ENCODE assay signal across 7 cellular contexts in the genomic region with DNA sequence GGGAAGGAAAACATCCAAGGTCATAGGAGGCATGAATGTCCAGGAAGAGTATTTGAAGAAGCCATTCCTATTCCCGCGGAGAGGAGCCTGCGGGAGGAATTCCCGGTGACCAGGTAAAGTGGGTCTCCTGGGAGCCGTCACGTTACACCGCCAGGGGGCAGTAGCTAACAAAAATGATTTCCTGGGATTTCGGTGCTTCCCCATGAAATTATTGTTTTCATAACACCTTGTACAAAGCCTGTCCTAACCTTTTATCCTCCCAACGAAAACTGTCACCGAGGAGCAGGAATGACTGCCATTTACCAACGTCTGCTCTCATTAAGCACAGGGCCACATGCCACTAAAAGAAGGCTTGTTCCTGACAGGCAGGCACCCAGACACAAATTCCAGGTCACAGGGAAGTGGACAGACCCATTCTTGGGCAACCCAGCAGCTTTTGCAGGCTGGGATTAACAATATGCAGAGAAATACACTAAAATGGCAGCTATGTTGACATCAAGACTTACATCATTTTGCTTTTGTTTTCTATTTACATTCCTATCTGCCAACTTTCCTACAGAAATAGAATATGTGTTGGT. TPM values are rescaled to one million over a fixed set of nuclear protein-coding genes. Genes with fewer than 3 reads are reported as not detected.
DNase-seq lines count a peak whose midpoint lies in the region; ATAC-seq and TF ChIP-seq lines count a peak whose summit lies in the region.

No MANE protein-coding gene starts in this region.

- H3K4me3 ChIP-seq in SU-DHL-6 (ENCODE audit: insufficient read depth, low read length, poor library complexity, severe bottlenecking) (no peak overlapping the region), retinal pigment epithelial cell (ENCODE audit: low read length) (no peak overlapping the region)

- no peak overlapping the region for H3K27ac Mint-ChIP-seq in activated T-helper 1 cell treated with anti-CD3 and anti-CD28 coated beads, Interleukin-12 subunit alpha, Interleukin-12 subunit beta, Interleukin-2, Interleukin-4 antibody, amounts not matched to agents 30 ng/mL and 10 ng/mL and 1 ng/mL, durations not matched to agents 14 hours and 24 hours and 36 hours

- ATAC-seq in Right ventricle myocardium superior (ENCODE audit: poor library complexity) (peak; percentile 71), GM21381 (IDR thresholded peaks at IDR 0.05; ENCODE audit: unreplicated experiment) (no peak)

- DNase-seq in HCEC 1CT (peak; percentile 26), Right ventricle myocardium superior (peak; percentile 63), retinal pigment epithelial cell (ENCODE audit: low read depth) (no peak), NCI-H146 (lab: John Stamatoyannopoulos, UW) (no peak)
- DNase-seq in activated T-helper 1 cell treated with anti-CD3 and anti-CD28 coated beads, Interleukin-12 subunit alpha, Interleukin-12 subunit beta, Interleukin-2, Interleukin-4 antibody, amounts not matched to agents 30 ng/mL and 10 ng/mL and 1 ng/mL, durations not matched to agents 14 hours and 24 hours and 36 hours (ENCODE audit: low spot score): no peak

- TF ChIP-seq CTCF in SU-DHL-6 (IDR thresholded peaks at IDR 0.05; ENCODE audit: insufficient read depth, low read length, poor library complexity, severe bottlenecking): peak; percentile 62
- TF ChIP-seq CTCF in retinal pigment epithelial cell (conservative IDR thresholded peaks at IDR 0.05; ENCODE audit: low read depth, low read length): peak; percentile 83

- no peaks in the 10 kb centered on the region for H4K20me1 ChIP-seq in SU-DHL-6 (ENCODE audit: low read depth, low read length)

- H3K9me2 ChIP-seq in SU-DHL-6 (replicated peaks; ENCODE audit: insufficient read depth, low read length): no peaks in the 10 kb centered on the region

- H3F3A ChIP-seq in SU-DHL-6 (ENCODE audit: insufficient read depth): no peaks in the 10 kb centered on the region

- H3K9me3 ChIP-seq in SU-DHL-6 (ENCODE audit: insufficient read depth, low read length): no peaks in the 10 kb centered on the region

- H3K9ac ChIP-seq in SU-DHL-6 (ENCODE audit: low read length): no peak overlapping the region

- no peaks in the 10 kb centered on the region for H3K79me2 ChIP-seq in SU-DHL-6 (ENCODE audit: insufficient read depth, low read length)

- peaks cover 6% of the 10 kb centered on the region for H3K4me1 Mint-ChIP-seq in activated T-helper 1 cell treated with anti-CD3 and anti-CD28 coated beads, Interleukin-12 subunit alpha, Interleukin-12 subunit beta, Interleukin-2, Interleukin-4 antibody, amounts not matched to agents 30 ng/mL and 10 ng/mL and 1 ng/mL, durations not matched to agents 14 hours and 24 hours and 36 hours (ENCODE audit: low read depth)

- H3K36me3 Mint-ChIP-seq in activated T-helper 1 cell treated with anti-CD3 and anti-CD28 coated beads, Interleukin-12 subunit alpha, Interleukin-12 subunit beta, Interleukin-2, Interleukin-4 antibody, amounts not matched to agents 30 ng/mL and 10 ng/mL and 1 ng/mL, durations not matched to agents 14 hours and 24 hours and 36 hours (ENCODE audit: low read depth): no peaks in the 10 kb centered on the region

- no peak overlapping the region for H2AFZ ChIP-seq in SU-DHL-6 (ENCODE audit: low read depth, low read length, severe bottlenecking)

- no peak overlapping the region for H3K4me3 Mint-ChIP-seq in activated T-helper 1 cell treated with anti-CD3 and anti-CD28 coated beads, Interleukin-12 subunit alpha, Interleukin-12 subunit beta, Interleukin-2, Interleukin-4 antibody, amounts not matched to agents 30 ng/mL and 10 ng/mL and 1 ng/mL, durations not matched to agents 14 hours and 24 hours and 36 hours

- H3K27me3 ChIP-seq in SU-DHL-6 (ENCODE audit: low read length): no peaks in the 10 kb centered on the region

- H3K9me3 Mint-ChIP-seq in activated T-helper 1 cell treated with anti-CD3 and anti-CD28 coated beads, Interleukin-12 subunit alpha, Interleukin-12 subunit beta, Interleukin-2, Interleukin-4 antibody, amounts not matched to agents 30 ng/mL and 10 ng/mL and 1 ng/mL, durations not matched to agents 14 hours and 24 hours and 36 hours: no peaks in the 10 kb centered on the region

- no peaks in the 10 kb centered on the region for H3K36me3 ChIP-seq in SU-DHL-6 (ENCODE audit: low read length)

- intact Hi-C loops in Right ventricle myocardium superior (cut with DNase I): loop anchor here (2.0 to 10.0 kb wide), 3 partner anchors 40 to 360 kb away; no protein-coding TSS in a partner anchor
- intact Hi-C loops in activated T-helper 1 cell treated with anti-CD3 and anti-CD28 coated beads, Interleukin-12 subunit alpha, Interleukin-12 subunit beta, Interleukin-2, Interleukin-4 antibody, amounts not matched to agents 30 ng/mL and 10 ng/mL and 1 ng/mL, durations not matched to agents 14 hours and 24 hours and 36 hours (cut with micrococcal nuclease): loop anchor here (5.0 kb wide), 1 partner anchor 43 kb away; a partner anchor contains a TSS

- H3K4me2 ChIP-seq in SU-DHL-6 (ENCODE audit: low read depth, low read length, poor library complexity, severe bottlenecking): no peak overlapping the region

- no peak overlapping the region for H3K27ac ChIP-seq in SU-DHL-6 (ENCODE audit: low read depth, low read length)

- peaks cover 5% of the 10 kb centered on the region for H3K27me3 Mint-ChIP-seq in activated T-helper 1 cell treated with anti-CD3 and anti-CD28 coated beads, Interleukin-12 subunit alpha, Interleukin-12 subunit beta, Interleukin-2, Interleukin-4 antibody, amounts not matched to agents 30 ng/mL and 10 ng/mL and 1 ng/mL, durations not matched to agents 14 hours and 24 hours and 36 hours (ENCODE audit: insufficient read depth)

RNA-seq across cellular contexts. Expression of a gene that starts 41.2 kb away (rescaled TPM):
- total RNA-seq in Right ventricle myocardium superior: 142 TPM
- 1.5 and 2.5 TPM in 2 replicates for total RNA-seq in activated T-helper 1 cell treated with anti-CD3 and anti-CD28 coated beads, Interleukin-12 subunit alpha, Interleukin-12 subunit beta, Interleukin-2, Interleukin-4 antibody, amounts not matched to agents 30 ng/mL and 10 ng/mL and 1 ng/mL, durations not matched to agents 14 hours and 24 hours and 36 hours

Comparison
In these comparisons a context has a peak if more than half of its experiments do, and no peak if none do; other contexts are left out.
1. DNase-seq: peak in HCEC 1CT (single experiment) and Right ventricle myocardium superior (single experiment); none in retinal pigment epithelial cell (single experiment), activated T-helper 1 cell treated with anti-CD3 and anti-CD28 coated beads, Interleukin-12 subunit alpha, Interleukin-12 subunit beta, Interleukin-2, Interleukin-4 antibody, amounts not matched to agents 30 ng/mL and 10 ng/mL and 1 ng/mL, durations not matched to agents 14 hours and 24 hours and 36 hours (single experiment) and NCI-H146 (single experiment).
2. RNA of a gene that starts 41.2 kb away (total RNA-seq): 142 TPM in Right ventricle myocardium superior (single experiment); 1.5 to 2.5 TPM in activated T-helper 1 cell treated with anti-CD3 and anti-CD28 coated beads, Interleukin-12 subunit alpha, Interleukin-12 subunit beta, Interleukin-2, Interleukin-4 antibody, amounts not matched to agents 30 ng/mL and 10 ng/mL and 1 ng/mL, durations not matched to agents 14 hours and 24 hours and 36 hours; every median in the first group is over 10 times any median in the second.